In genomic region chr9:117645245-117645636, GRCh38 we compare ENCODE assay signal across 1 cellular context.
TF ChIP-seq lines count a peak whose summit lies in the region.

No MANE protein-coding gene starts in this region.

TF ChIP-seq in GM23338, 12 proteins besides CTCF, POLR2A, EP300 and RAD21 (continued from another document):
- TF ChIP-seq POLR2AphosphoS5 (IDR thresholded peaks at IDR 0.05; ENCODE audit: low read depth) (no peak), REST (IDR thresholded peaks at IDR 0.05; ENCODE audit: unreplicated experiment) (no peak), ZNF331 (CRISPR knock-in tag; IDR thresholded peaks at IDR 0.05; ENCODE audit: low read depth) (no peak), EZH2 (IDR thresholded peaks at IDR 0.05; ENCODE audit: low read depth, unreplicated experiment) (no peak)
